In the genomic region with DNA sequence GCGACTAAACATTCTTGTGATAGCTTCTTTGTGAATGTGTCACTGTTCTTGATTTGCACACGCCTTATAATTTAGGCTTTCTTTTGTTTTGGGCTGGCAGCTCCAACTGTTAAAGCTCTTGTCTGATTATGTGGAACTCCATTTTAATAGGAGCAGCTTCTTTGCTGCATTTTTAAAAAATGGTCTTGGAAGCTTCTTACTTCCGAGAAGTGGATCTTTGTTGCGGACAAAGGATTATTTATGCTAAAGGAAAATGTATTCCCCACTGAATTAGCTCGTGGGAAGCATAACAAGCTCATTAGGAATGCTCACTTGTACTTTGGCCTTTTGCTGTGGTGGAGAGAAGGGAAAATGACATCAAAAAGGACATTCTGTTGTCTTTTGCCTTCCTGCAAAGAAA, we compare ENCODE assay signal across 12 cellular contexts. TPM values are rescaled to one million over a fixed set of nuclear protein-coding genes. Genes with fewer than 3 reads are reported as not detected.
DNase-seq lines count a peak whose midpoint lies in the region; ATAC-seq, FAIRE-seq and TF ChIP-seq lines count a peak whose summit lies in the region.
"Had no signal": no experiment of that assay in that cellular context is flagged by ENCODE, and none has a peak within 500 bp of the region (broad histone marks: within the 10 kb centered on the region; RNA-seq: fewer than 3 reads in every experiment).

No MANE protein-coding gene starts in this region.

- H3K36me3 ChIP-seq in fibroblast of lung (ENCODE audit: control insufficient read depth, insufficient read depth, low read length), result no peaks in the 10 kb centered on the region
- no peaks in the 10 kb centered on the region for H3K36me3 ChIP-seq in neural progenitor cell

- peak overlapping the region; percentile 26 to 57 (median 32) for H3K4me3 ChIP-seq in fibroblast of lung (replicated peaks in 1 of 4; ENCODE audit: control extremely low read depth in 1 of 4, insufficient read depth in 1 of 4, low read depth in 3 of 4, low read length in 4 of 4)
- H3K4me3 ChIP-seq in neural progenitor cell, result no peak overlapping the region
- H3K4me3 ChIP-seq: GM23338 had no signal

- H4K20me1 ChIP-seq in fibroblast of lung (ENCODE audit: control insufficient read depth, extremely low read depth, insufficient read depth, low read length) (no peaks in the 10 kb centered on the region), neural progenitor cell (ENCODE audit: low read depth) (no peaks in the 10 kb centered on the region)

- H3K9me3 ChIP-seq in fibroblast of lung (ENCODE audit: control insufficient read depth, insufficient read depth, low read depth, low read length) (no peaks in the 10 kb centered on the region), neural progenitor cell (ENCODE audit: low read depth) (no peaks in the 10 kb centered on the region)

- H3K4me2 ChIP-seq in fibroblast of lung (ENCODE audit: extremely low read depth, insufficient read depth, low read length) (peak overlapping the region; percentile 89), neural progenitor cell (no peak overlapping the region)
- H3K4me2 ChIP-seq: GM23338 had no signal

- no peaks in the 10 kb centered on the region for H3F3A ChIP-seq in neural progenitor cell (ENCODE audit: low read depth)

- TF ChIP-seq CTCF in fibroblast of lung (conservative IDR thresholded peaks at IDR 0.05 in 1 of 2, IDR thresholded peaks at IDR 0.05 in 1 of 2; ENCODE audit: low read depth in 1 of 2, low read length in 2 of 2), result no peak
- TF ChIP-seq CTCF in neural progenitor cell (IDR thresholded peaks at IDR 0.05), result no peak

- FAIRE-seq in GM12892 (lab: Jason Lieb, UNC), result no peak

- H3K4me1 Mint-ChIP-seq in neural progenitor cell, result peaks cover 22% of the 10 kb centered on the region
- H3K4me1 Mint-ChIP-seq: activated naive CD8-positive, alpha-beta T cell treated with anti-CD3 and anti-CD28 coated beads for 36 hours; GM23338; naive thymus-derived CD4-positive, alpha-beta T cell had no signal

- DNase-seq in COLO829 (ENCODE audit: low spot score) (peak; percentile 74), RPMI7951 (ENCODE audit: low read depth) (peak; percentile 29), fibroblast of lung (ENCODE audit: low read depth in 2 of 2) (peak; percentile 39 to 56), neural progenitor cell (ENCODE audit: low spot score) (no peak), left cardiac atrium (no peak), GM12892 (ENCODE audit: insufficient read length) (no peak)
- no peak for DNase-seq in activated CD8-positive, alpha-beta memory T cell treated with anti-CD3 and anti-CD28 coated beads for 24 hours
- no peak for DNase-seq in activated CD8-positive, alpha-beta memory T cell treated with anti-CD3 and anti-CD28 coated beads, Interleukin-2, amount 50 U/mL, for 48 hours
- DNase-seq: activated naive CD8-positive, alpha-beta T cell treated with anti-CD3 and anti-CD28 coated beads for 36 hours; naive thymus-derived CD4-positive, alpha-beta T cell; NCI-H2081 had no signal

- peaks cover 18% of the 10 kb centered on the region for H3K79me2 ChIP-seq in fibroblast of lung (ENCODE audit: control insufficient read depth, insufficient read depth, low read length)
- H3K79me2 ChIP-seq in neural progenitor cell (ENCODE audit: low read depth), result peaks cover 9% of the 10 kb centered on the region

- no peaks in the 10 kb centered on the region for H3K27me3 Mint-ChIP-seq in neural progenitor cell (ENCODE audit: insufficient read depth, low read depth)

- peak overlapping the region; percentile 42 for H3K27ac Mint-ChIP-seq in neural progenitor cell
- H3K27ac Mint-ChIP-seq: activated naive CD8-positive, alpha-beta T cell treated with anti-CD3 and anti-CD28 coated beads for 36 hours; GM23338; naive thymus-derived CD4-positive, alpha-beta T cell had no signal

- peak overlapping the region; percentile 64 for H3K4me3 Mint-ChIP-seq in neural progenitor cell
- H3K4me3 Mint-ChIP-seq: activated naive CD8-positive, alpha-beta T cell treated with anti-CD3 and anti-CD28 coated beads for 36 hours; GM23338; naive thymus-derived CD4-positive, alpha-beta T cell had no signal

- no peak for TF ChIP-seq POLR2A in GM12892 (IDR thresholded peaks at IDR 0.05; ENCODE audit: low read depth, low read length)

- no peak for ATAC-seq in left cardiac atrium
- ATAC-seq: GM23338; naive thymus-derived CD4-positive, alpha-beta T cell had no signal

- H3K9ac ChIP-seq in fibroblast of lung (ENCODE audit: insufficient read depth, low read length) (no peak overlapping the region), neural progenitor cell (no peak overlapping the region)

- H3K27me3 ChIP-seq in fibroblast of lung (ENCODE audit: control insufficient read depth, insufficient read depth, low read length) (no peaks in the 10 kb centered on the region), neural progenitor cell (no peaks in the 10 kb centered on the region)

- H3K4me1 ChIP-seq in fibroblast of lung (ENCODE audit: control insufficient read depth, extremely low read depth, insufficient read depth, low read length) (no peaks in the 10 kb centered on the region), neural progenitor cell (peaks cover 6% of the 10 kb centered on the region)

- H3K36me3 Mint-ChIP-seq in neural progenitor cell, result peaks cover 9% of the 10 kb centered on the region
- H3K36me3 Mint-ChIP-seq: activated naive CD8-positive, alpha-beta T cell treated with anti-CD3 and anti-CD28 coated beads for 36 hours; naive thymus-derived CD4-positive, alpha-beta T cell had no signal

- peaks cover 22% of the 10 kb centered on the region for H3K9me3 Mint-ChIP-seq in neural progenitor cell

- H3K27ac ChIP-seq in fibroblast of lung (ENCODE audit: insufficient read depth, low read length) (peak overlapping the region; percentile 43), neural progenitor cell (no peak overlapping the region)

- peak overlapping the region; percentile 75 for H2AFZ ChIP-seq in fibroblast of lung (ENCODE audit: low read length)
- no peak overlapping the region for H2AFZ ChIP-seq in neural progenitor cell (replicated peaks)
- H2AFZ ChIP-seq: GM23338 had no signal

- intact Hi-C loops in left cardiac atrium (cut with DNase I), result no loop called here

RNA-seq across cellular contexts. Expression of a gene that starts 20.0 kb away (rescaled TPM):
- 63.2 and 79.4 TPM in 2 replicates for total RNA-seq in RPMI7951 (2014; rRNA removed; shearing (Covaris generic))
- 18.7 and 33.4 TPM in 2 replicates for total RNA-seq in fibroblast of lung
- 13.2 and 20.3 TPM in 2 replicates for polyA plus RNA-seq in fibroblast of lung
- 7.6 and 13.3 TPM in 2 replicates for polyA plus RNA-seq in fibroblast of lung (2012)
- polyA minus RNA-seq in fibroblast of lung (ENCODE audit: low replicate concordance), result 0.31 and 1.6 TPM in 2 replicates
- 40.6 and 57.6 TPM in 2 replicates for total RNA-seq in neural progenitor cell (ENCODE audit: low replicate concordance)
- 1 to 10 TPM; 4.0 to 5.5 TPM for total RNA-seq in left cardiac atrium
- polyA plus RNA-seq in GM12892 (2012; ENCODE audit: missing spikeins), result 1.8 TPM
- polyA plus RNA-seq: naive thymus-derived CD4-positive, alpha-beta T cell had no signal

Comparison
In these comparisons a context has a peak if more than half of its experiments do, and no peak if none do; other contexts are left out.
1. DNase-seq: peak in COLO829 (single experiment), RPMI7951 (single experiment) and fibroblast of lung (2 of 2); none in neural progenitor cell (single experiment), left cardiac atrium (single experiment), GM12892 (single experiment), activated CD8-positive, alpha-beta memory T cell treated with anti-CD3 and anti-CD28 coated beads for 24 hours (single experiment) and activated CD8-positive, alpha-beta memory T cell treated with anti-CD3 and anti-CD28 coated beads, Interleukin-2, amount 50 U/mL, for 48 hours (single experiment).